In the genomic region with DNA sequence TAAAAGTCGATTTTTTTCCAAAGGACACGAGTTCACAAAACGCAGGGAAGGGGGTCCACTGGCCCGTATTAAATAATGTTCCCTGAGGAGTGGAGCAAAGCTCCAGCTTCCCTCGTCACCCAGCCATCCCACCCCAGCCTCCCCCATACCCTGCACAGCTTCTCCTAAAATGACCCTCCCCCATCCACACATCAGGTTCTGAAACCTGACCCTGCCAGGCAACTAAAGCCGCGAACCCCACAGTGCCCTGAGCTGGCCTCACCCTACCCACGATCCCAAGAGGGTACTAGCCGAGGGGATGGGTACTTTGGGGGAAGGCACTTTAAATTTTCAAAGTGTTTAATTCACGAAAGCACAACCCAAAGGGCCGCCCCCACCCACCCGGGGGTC, we compare ENCODE assay signal across 7 cellular contexts. TPM values are rescaled to one million over a fixed set of nuclear protein-coding genes. Genes with fewer than 3 reads are reported as not detected.
DNase-seq lines count a peak whose midpoint lies in the region; ATAC-seq, FAIRE-seq and TF ChIP-seq lines count a peak whose summit lies in the region.

No MANE protein-coding gene starts in this region.

- H2BK12ac ChIP-seq in mesenchymal stem cell (ENCODE audit: low read length in 2 of 2) = no peak overlapping the region

- H2BK120ac ChIP-seq in mesenchymal stem cell (ENCODE audit: low read depth, low read length) = no peak overlapping the region

- H3K4me2 ChIP-seq in mesenchymal stem cell (ENCODE audit: low read length, poor library complexity, severe bottlenecking) = peak overlapping the region; percentile 57

- no peaks in the 10 kb centered on the region for H3K36me3 ChIP-seq in KOPT-K1 (ENCODE audit: insufficient read depth, low read length)
- no peaks in the 10 kb centered on the region for H3K36me3 ChIP-seq in bronchial epithelial cell (ENCODE audit: control insufficient read depth, insufficient read depth, low read length)
- no peaks in the 10 kb centered on the region for H3K36me3 ChIP-seq in mesenchymal stem cell (ENCODE audit: control insufficient read depth in 1 of 2, insufficient read depth in 2 of 2, low read depth in 1 of 2, low read length in 2 of 2)
- H3K36me3 ChIP-seq in vagina = no peaks in the 10 kb centered on the region

- no peak for TF ChIP-seq POLR2A in vagina (IDR thresholded peaks at IDR 0.05)

- DNase-seq in bronchial epithelial cell (ENCODE audit: low read depth) (no peak), mesenchymal stem cell (no peak), vagina (ENCODE audit: extremely low spot score in 2 of 2) (no peak), H4 (ENCODE audit: low spot score) (no peak), DMS153 treated with DMSO at 0.1 percent for 48 hours (lab: John Stamatoyannopoulos, UW; ENCODE audit: unreplicated experiment) (no peak)

- peaks cover 1% of the 10 kb centered on the region for H3K79me1 ChIP-seq in mesenchymal stem cell (replicated peaks; ENCODE audit: low read length, poor library complexity, severe bottlenecking)

- H2AFZ ChIP-seq in mesenchymal stem cell (ENCODE audit: low read depth, low read length) = no peak overlapping the region

- no peak overlapping the region for H4K91ac ChIP-seq in mesenchymal stem cell (ENCODE audit: low read length)

- peak overlapping the region; percentile 85 for H3K9ac ChIP-seq in mesenchymal stem cell (ENCODE audit: low read length)

- peak overlapping the region in 1 of 2 experiments; percentile 12 for H3K18ac ChIP-seq in mesenchymal stem cell (ENCODE audit: low read depth in 1 of 2, low read length in 2 of 2)

- H3K4me3 ChIP-seq in bronchial epithelial cell (ENCODE audit: low read depth, low read length) = peak overlapping the region; percentile 56
- peak overlapping the region; percentile 73 to 78 for H3K4me3 ChIP-seq in mesenchymal stem cell (ENCODE audit: insufficient read depth in 1 of 2, low read depth in 1 of 2, low read length in 2 of 2)
- H3K4me3 ChIP-seq in vagina = peak overlapping the region; percentile 47 to 49

- no peak overlapping the region for H3K4ac ChIP-seq in mesenchymal stem cell (ENCODE audit: low read depth in 1 of 2, low read length in 2 of 2)

- H3K27ac ChIP-seq in KOPT-K1 (ENCODE audit: low read depth, low read length, poor library complexity, severe bottlenecking) (peak overlapping the region; percentile 92), mesenchymal stem cell (ENCODE audit: low read length, poor library complexity, severe bottlenecking) (no peak overlapping the region), vagina (peak overlapping the region; percentile 66)

- H3K27me3 ChIP-seq in bronchial epithelial cell (ENCODE audit: control insufficient read depth, insufficient read depth, low read length) (no peaks in the 10 kb centered on the region), mesenchymal stem cell (ENCODE audit: control insufficient read depth in 1 of 2, insufficient read depth in 1 of 2, low read length in 2 of 2) (peaks cover 0 to 4% of the 10 kb centered on the region in 2 experiments), vagina (no peaks in the 10 kb centered on the region)

- H3K9me3 ChIP-seq in KOPT-K1 (ENCODE audit: insufficient read depth, low read length, poor library complexity, severe bottlenecking) (no peaks in the 10 kb centered on the region), mesenchymal stem cell (ENCODE audit: control insufficient read depth, low read length) (no peaks in the 10 kb centered on the region), vagina (no peaks in the 10 kb centered on the region)

- no peak overlapping the region for H4K8ac ChIP-seq in mesenchymal stem cell (ENCODE audit: low read length)

- H3K14ac ChIP-seq in mesenchymal stem cell (ENCODE audit: low read length in 2 of 2) = no peak overlapping the region

- H2BK15ac ChIP-seq in mesenchymal stem cell (ENCODE audit: low read depth, poor library complexity, severe bottlenecking) = no peak overlapping the region

- WGBS in mesenchymal stem cell = 15% methylated on average over 8 of the region's 12 CpGs

- peak; percentile 9 for ATAC-seq in GM21447 (IDR thresholded peaks at IDR 0.05; ENCODE audit: unreplicated experiment)

- intact Hi-C loops in vagina (cut with DNase I) = no loop called here

- no peak for FAIRE-seq in bronchial epithelial cell (lab: Jason Lieb, UNC)

- H3K23ac ChIP-seq in mesenchymal stem cell (ENCODE audit: low read length in 2 of 2) = no peak overlapping the region

- H2AK5ac ChIP-seq in mesenchymal stem cell (ENCODE audit: low read length, severe bottlenecking) = no peak overlapping the region

- TF ChIP-seq CTCF in bronchial epithelial cell (IDR thresholded peaks at IDR 0.05; ENCODE audit: insufficient read depth, low read length, severe bottlenecking) (no peak), vagina (IDR thresholded peaks at IDR 0.05) (no peak)

- H3K4me1 ChIP-seq in mesenchymal stem cell (ENCODE audit: control insufficient read depth, insufficient read depth, low read depth, low read length) (no peaks in the 10 kb centered on the region), vagina (peaks cover 2% of the 10 kb centered on the region)

- no peak overlapping the region for H2BK5ac ChIP-seq in mesenchymal stem cell (ENCODE audit: low read depth, low read length, poor library complexity, severe bottlenecking)

RNA-seq across cellular contexts. Expression of gene APOO, which starts 0.6 kb away (rescaled TPM):
- total RNA-seq in bronchial epithelial cell = 6.0 and 7.4 TPM in 2 replicates
- 48.2 TPM for polyA plus RNA-seq in mesenchymal stem cell (2013, experiment 1 of 2)
- polyA plus RNA-seq in mesenchymal stem cell (2013, experiment 2 of 2) = 54.2 TPM
- total RNA-seq in vagina = 8.6 TPM
- 40.5 and 58.9 TPM in 2 replicates for total RNA-seq in H4 (2014; rRNA removed; shearing (Covaris generic))

RNA-seq across cellular contexts. Expression of gene CXorf58, which starts 0.7 kb away (rescaled TPM):
- not detected in 2 replicates for total RNA-seq in bronchial epithelial cell
- polyA plus RNA-seq in mesenchymal stem cell (2013, experiment 1 of 2) = not detected
- polyA plus RNA-seq in mesenchymal stem cell (2013, experiment 2 of 2) = not detected
- total RNA-seq in vagina = not detected
- total RNA-seq in H4 (2014; rRNA removed; shearing (Covaris generic)) = 0.04 TPM in 1 of 2 replicates, not detected in the other
